2 cellular contexts compared by ENCODE assay signal in genomic region chr13:98180092-98180491, GRCh38.
TF ChIP-seq lines count a peak whose summit lies in the region.

No MANE protein-coding gene starts in this region.

TF ChIP-seq in IMR-90, 13 proteins besides CTCF, POLR2A, EP300 and RAD21:
- TF ChIP-seq BHLHE40 (IDR thresholded peaks at IDR 0.05; ENCODE audit: low read depth, low read length) (no peak), FOS (IDR thresholded peaks at IDR 0.05; ENCODE audit: low read depth, low read length) (no peak), ELK1 (IDR thresholded peaks at IDR 0.05; ENCODE audit: borderline replicate concordance, low read depth, low read length) (no peak), RCOR1 (IDR thresholded peaks at IDR 0.05; ENCODE audit: insufficient replicate concordance, low read length) (no peak), USF2 (IDR thresholded peaks at IDR 0.05; ENCODE audit: low read depth, low read length) (no peak), MAZ (IDR thresholded peaks at IDR 0.05; ENCODE audit: borderline replicate concordance, low read depth, low read length) (no peak), SMC3 (IDR thresholded peaks at IDR 0.05; ENCODE audit: low read depth, low read length) (no peak), CEBPB (IDR thresholded peaks at IDR 0.05; ENCODE audit: low read depth, low read length) (no peak), NFE2L2 (IDR thresholded peaks at IDR 0.05; ENCODE audit: low read depth, low read length) (no peak), MAFK (IDR thresholded peaks at IDR 0.05; ENCODE audit: low read depth, low read length) (no peak)

TF ChIP-seq in WTC11, 78 proteins besides CTCF, POLR2A, EP300 and RAD21:
- TF ChIP-seq ZSCAN18 (CRISPR knock-in tag; IDR thresholded peaks at IDR 0.05) (no peak), HMGXB4 (CRISPR knock-in tag; IDR thresholded peaks at IDR 0.05) (no peak), OVOL2 (CRISPR knock-in tag; IDR thresholded peaks at IDR 0.05; ENCODE audit: borderline replicate concordance) (no peak), NFATC4 (CRISPR knock-in tag; IDR thresholded peaks at IDR 0.05) (no peak), TEAD1 (CRISPR knock-in tag; IDR thresholded peaks at IDR 0.05) (no peak), GRHL2 (CRISPR knock-in tag; IDR thresholded peaks at IDR 0.05; ENCODE audit: insufficient replicate concordance, severe bottlenecking) (no peak), JAZF1 (CRISPR knock-in tag; IDR thresholded peaks at IDR 0.05) (no peak), ZNF416 (CRISPR knock-in tag; IDR thresholded peaks at IDR 0.05) (no peak), EMX1 (CRISPR knock-in tag; IDR thresholded peaks at IDR 0.05) (no peak), E2F1 (CRISPR knock-in tag; IDR thresholded peaks at IDR 0.05) (no peak), SP1 (CRISPR knock-in tag; conservative IDR thresholded peaks at IDR 0.05) (no peak), AR (CRISPR knock-in tag; IDR thresholded peaks at IDR 0.05) (no peak), CREB1 (CRISPR knock-in tag; IDR thresholded peaks at IDR 0.05) (no peak), RELA (CRISPR knock-in tag; IDR thresholded peaks at IDR 0.05; ENCODE audit: borderline replicate concordance) (no peak), ARID4B (CRISPR knock-in tag; IDR thresholded peaks at IDR 0.05; ENCODE audit: borderline replicate concordance) (no peak), ZNF425 (CRISPR knock-in tag; conservative IDR thresholded peaks at IDR 0.05) (no peak), NR3C1 (CRISPR knock-in tag; conservative IDR thresholded peaks at IDR 0.05; ENCODE audit: low read depth) (no peak), HMGA2 (CRISPR knock-in tag; IDR thresholded peaks at IDR 0.05) (no peak), GTF2I (CRISPR knock-in tag; conservative IDR thresholded peaks at IDR 0.05) (no peak)
